In genomic region chr15:41989573-41990242, GRCh38 we compare ENCODE assay signal across 8 cellular contexts. TPM values are rescaled to one million over a fixed set of nuclear protein-coding genes. Genes with fewer than 3 reads are reported as not detected.
DNase-seq lines count a peak whose midpoint lies in the region; ATAC-seq and TF ChIP-seq lines count a peak whose summit lies in the region.

No MANE protein-coding gene starts in this region.

- H3K9me3 ChIP-seq in SJCRH30 (replicated peaks) (no peaks in the 10 kb centered on the region), gastroesophageal sphincter (no peaks in the 10 kb centered on the region), osteoblast (ENCODE audit: low read depth, low read length) (no peaks in the 10 kb centered on the region), thyroid gland (no peaks in the 10 kb centered on the region)

- no peaks in the 10 kb centered on the region for H3K79me2 ChIP-seq in osteoblast (ENCODE audit: insufficient read depth, low read length)

- no peak overlapping the region for H2AFZ ChIP-seq in osteoblast (ENCODE audit: low read length)

- TF ChIP-seq CTCF in gastroesophageal sphincter (IDR thresholded peaks at IDR 0.05) (peak in 3 of 4 experiments; percentile 89 to 99 (median 95)), osteoblast (IDR thresholded peaks at IDR 0.05; ENCODE audit: extremely low read depth, low read depth, low read length) (peak; percentile 94), thyroid gland (IDR thresholded peaks at IDR 0.05) (peak; percentile 96 to 100 (median 98))

- TF ChIP-seq EP300 in gastroesophageal sphincter (IDR thresholded peaks at IDR 0.05): no peak

- no peak overlapping the region for H3K27ac ChIP-seq in SJCRH30
- H3K27ac ChIP-seq in gastroesophageal sphincter: no peak overlapping the region
- no peak overlapping the region for H3K27ac ChIP-seq in osteoblast (ENCODE audit: low read depth, low read length)
- no peak overlapping the region for H3K27ac ChIP-seq in thyroid gland

- H3K27me3 ChIP-seq in SJCRH30 (no peaks in the 10 kb centered on the region), gastroesophageal sphincter (peaks cover 16% of the 10 kb centered on the region), osteoblast (ENCODE audit: insufficient read depth, low read length) (peaks cover 7% of the 10 kb centered on the region), thyroid gland (no peaks in the 10 kb centered on the region)

- H3K4me3 ChIP-seq in SJCRH30 (no peak overlapping the region), gastroesophageal sphincter (no peak overlapping the region), osteoblast (ENCODE audit: insufficient read depth, low read length) (no peak overlapping the region), thyroid gland (replicated peaks in 1 of 3) (no peak overlapping the region)

- WGBS in gastroesophageal sphincter (ENCODE audit: low coverage in 1 of 2), 2 donors: 0% methylated on average over 4 of the region's 9 CpGs; no CpG with 5 or more reads in 1 of the 2 donors
- WGBS in thyroid gland, 2 donors: 21 to 58% methylated on average over 3 to 9 of the region's 9 CpGs

- TF ChIP-seq POLR2A in gastroesophageal sphincter (IDR thresholded peaks at IDR 0.05): no peak
- no peak for TF ChIP-seq POLR2A in thyroid gland (IDR thresholded peaks at IDR 0.05)

- H3K4me1 ChIP-seq in SJCRH30: peaks cover 4% of the 10 kb centered on the region; the same call in 1 of the 2 replicates
- H3K4me1 ChIP-seq in gastroesophageal sphincter: no peaks in the 10 kb centered on the region
- no peaks in the 10 kb centered on the region for H3K4me1 ChIP-seq in osteoblast (ENCODE audit: insufficient read depth, low read length)
- H3K4me1 ChIP-seq in thyroid gland: peaks cover 14 to 17% of the 10 kb centered on the region in 2 donors

- intact Hi-C loops in thyroid gland (cut with DNase I): loop anchor here (5.0 to 10.0 kb wide), 2 partner anchors 73 to 145 kb away; no protein-coding TSS in a partner anchor

- no peak overlapping the region for H3K4me2 ChIP-seq in osteoblast (ENCODE audit: insufficient read depth, low read length)

- H3K36me3 ChIP-seq in SJCRH30 (no peaks in the 10 kb centered on the region), gastroesophageal sphincter (no peaks in the 10 kb centered on the region), osteoblast (ENCODE audit: insufficient read depth, low read length) (no peaks in the 10 kb centered on the region), thyroid gland (no peaks in the 10 kb centered on the region)

- ATAC-seq in gastroesophageal sphincter (peak; percentile 86), HG03565 (IDR thresholded peaks at IDR 0.05; ENCODE audit: unreplicated experiment) (no peak)

- no peaks in the 10 kb centered on the region for H4K20me1 ChIP-seq in osteoblast (ENCODE audit: insufficient read depth, low read length)

- DNase-seq in GM04504 (ENCODE audit: low read depth): peak; percentile 47
- DNase-seq in HS-5 (ENCODE audit: low read depth): peak; percentile 43
- peak; percentile 79 to 89 for DNase-seq in SJCRH30
- DNase-seq in activated gamma-delta T cell (lab: John Stamatoyannopoulos, UW): peak; percentile 26
- DNase-seq in osteoblast (ENCODE audit: insufficient read length, low spot score, missing footprints): peak; percentile 98
- peak; percentile 84 to 86 for DNase-seq in thyroid gland

RNA-seq across cellular contexts. Expression of gene EHD4, which starts 17.4 kb away (rescaled TPM):
- total RNA-seq in SJCRH30 (2014; rRNA removed; shearing (Covaris generic)): 20.8 TPM in 2 replicates
- 10 to 100 TPM in 3 of 4 donors, 1 to 10 TPM in 1; 10.0 to 25.4 (median 20.3) TPM for total RNA-seq in gastroesophageal sphincter
- total RNA-seq in osteoblast: 15.9 and 18.0 TPM in 2 replicates
- total RNA-seq in thyroid gland: 10 to 100 TPM; 29.7 to 66.7 (median 37.9) TPM

RNA-seq across cellular contexts. Expression of gene PLA2G4E, which starts 31.1 kb away (rescaled TPM):
- total RNA-seq in SJCRH30 (2014; rRNA removed; shearing (Covaris generic)): not detected in 2 replicates
- total RNA-seq in gastroesophageal sphincter (under 1 TPM in 2 of 4 donors, not detected in 2; 0.08 to 0.67 TPM), osteoblast (not detected in 2 replicates), thyroid gland (not detected)

Comparison
In these comparisons a context has a peak if more than half of its experiments do, and no peak if none do; other contexts are left out.
1. DNase-seq: peak in every context shown above with its lines; median percentile 98 in osteoblast; 85 in thyroid gland; 84 in SJCRH30; 47 in GM04504; 43 in HS-5; 26 in activated gamma-delta T cell.